ENCODE assay signal across 10 cellular contexts in genomic region chr5:120684749-120685415, GRCh38.
DNase-seq lines count a peak whose midpoint lies in the region; ATAC-seq and TF ChIP-seq lines count a peak whose summit lies in the region.
"Had no signal": no experiment of that assay in that cellular context is flagged by ENCODE, and none has a peak within 500 bp of the region (broad histone marks: within the 10 kb centered on the region; RNA-seq: fewer than 3 reads in every experiment).

No MANE protein-coding gene starts in this region.

- H3K27me3 ChIP-seq in PC-3 (ENCODE audit: low read length): no peaks in the 10 kb centered on the region

- ATAC-seq in GM19468 (IDR thresholded peaks at IDR 0.05; ENCODE audit: extremely low read depth, unreplicated experiment) (peak; percentile 43), PC-3 (no peak), omental fat pad (ENCODE audit: low FRiP score) (no peak)
- no peak for ATAC-seq in activated CD4-positive, CD25-positive, alpha-beta regulatory T cell treated with anti-CD3 and anti-CD28 coated beads, Interleukin-2, amount 50 U/mL, for 24 hours
- ATAC-seq: naive thymus-derived CD8-positive, alpha-beta T cell had no signal

- H3K9ac ChIP-seq in PC-3 (ENCODE audit: low read length): no peak overlapping the region

- H3K4me3 ChIP-seq in AG09309 (ENCODE audit: control insufficient read depth, low read depth, low read length) (no peak overlapping the region), PC-3 (ENCODE audit: low read length) (no peak overlapping the region), foreskin fibroblast (ENCODE audit: low read depth in 1 of 2, low read length in 2 of 2) (no peak overlapping the region), lower leg skin (ENCODE audit: low read depth, poor library complexity, severe bottlenecking) (no peak overlapping the region)

- H3F3A ChIP-seq in PC-3 (ENCODE audit: low read length, unreplicated experiment): no peaks in the 10 kb centered on the region

- no peaks in the 10 kb centered on the region for H3K9me3 ChIP-seq in PC-3 (ENCODE audit: low read length)

- TF ChIP-seq POLR2A in lower leg skin (IDR thresholded peaks at IDR 0.05): no peak

- CTCF ChIA-PET in PC-3 (lab: Charles Lee): no interaction called here

- intact Hi-C loops in PC-3 (cut with micrococcal nuclease): loop anchor here (5.0 to 10.0 kb wide), 5 partner anchors 78 to 1213 kb away; no protein-coding TSS in a partner anchor
- intact Hi-C loops in lower leg skin (cut with DNase I; ENCODE audit: low total_unique reads): no loop called here

- H3K79me2 ChIP-seq in PC-3 (ENCODE audit: low read length): no peaks in the 10 kb centered on the region

- in situ Hi-C loops in GM13977 (cut with MboI; ENCODE audit: low pct_unique_long_range_greater_than_20kb, low sequenced_read_pairs, unreplicated experiment): no loop called here

- H3K4me1 ChIP-seq in PC-3 (ENCODE audit: insufficient read depth, low read length): peaks cover 33% of the 10 kb centered on the region

- H3K4me2 ChIP-seq in PC-3 (ENCODE audit: low read length): no peak overlapping the region

- WGBS in lower leg skin, 2 donors: 64 to 70% methylated on average over 2 of the region's 2 CpGs

- no peak overlapping the region for H3K27ac ChIP-seq in PC-3 (ENCODE audit: low read length)

- peak; percentile 37 for TF ChIP-seq CTCF in AG09309 (IDR thresholded peaks at IDR 0.05; ENCODE audit: control insufficient read depth, insufficient read depth, low read depth, low read length, missing control alignments)
- peak; percentile 25; the same call in 1 of the 2 replicates for TF ChIP-seq CTCF in PC-3 (conservative IDR thresholded peaks at IDR 0.05; ENCODE audit: low read depth, low read length)
- peak; percentile 31 for TF ChIP-seq CTCF in foreskin fibroblast (IDR thresholded peaks at IDR 0.05; ENCODE audit: low read depth, low read length)
- TF ChIP-seq CTCF in lower leg skin (IDR thresholded peaks at IDR 0.05): no peak
- TF ChIP-seq CTCF in GM13977 (IDR thresholded peaks at IDR 0.05; ENCODE audit: extremely low read depth, insufficient read depth, missing control alignments): no peak
- TF ChIP-seq CTCF in omental fat pad (IDR thresholded peaks at IDR 0.05): no peak

- H3K36me3 ChIP-seq in PC-3 (ENCODE audit: low read depth, low read length): no peaks in the 10 kb centered on the region

- BruUV-seq in PC-3 (replicated peaks; lab: Mats Ljungman, UMichigan): no TSS peak

- H4K20me1 ChIP-seq in PC-3 (ENCODE audit: low read length): no peaks in the 10 kb centered on the region

- POLR2A ChIA-PET in PC-3 (lab: Charles Lee; ENCODE audit: unreplicated experiment): no interaction called here

- no peak overlapping the region for H2AFZ ChIP-seq in PC-3 (ENCODE audit: low read length)

- H3K9me2 ChIP-seq in PC-3 (replicated peaks; ENCODE audit: low read length): no peaks in the 10 kb centered on the region

- no peak for DNase-seq in AG09309 (ENCODE audit: low read depth)
- no peak for DNase-seq in PC-3
- DNase-seq in foreskin fibroblast: peak in 1 of 2 donors; percentile 14
- no peak for DNase-seq in lower leg skin (ENCODE audit: low spot score in 2 of 2)
- no peak for DNase-seq in GM13977 (ENCODE audit: low spot score)
- no peak for DNase-seq in omental fat pad (ENCODE audit: low spot score)
- DNase-seq: head of caudate nucleus; naive thymus-derived CD8-positive, alpha-beta T cell had no signal

Comparison
In these comparisons a context has a peak if more than half of its experiments do, and no peak if none do; other contexts are left out.
1. CTCF ChIP-seq: peak in AG09309 (single experiment), PC-3 (single experiment) and foreskin fibroblast (single experiment); none in lower leg skin (0 of 3), GM13977 (single experiment) and omental fat pad (0 of 3).